8 cellular contexts compared by ENCODE assay signal in genomic region chr11:5123802-5124521, GRCh38. TPM values are rescaled to one million over a fixed set of nuclear protein-coding genes. Genes with fewer than 3 reads are reported as not detected.
A peak's percentile ranks its signal among the peaks of the same experiment; 100 is the strongest.
DNase-seq lines count a peak whose midpoint lies in the region; ATAC-seq and TF ChIP-seq lines count a peak whose summit lies in the region.

No MANE protein-coding gene starts in this region.

- POLR2A ChIA-PET in activated CD8-positive, alpha-beta T cell treated with anti-CD3 and anti-CD28 coated beads, Interleukin-2, amount 10 ng/mL, durations not matched to agents 7 days and 5 days (lab: Charles Lee): no interaction called here
- POLR2A ChIA-PET in naive thymus-derived CD8-positive, alpha-beta T cell (lab: Charles Lee): no interaction called here

- TF ChIP-seq POLR2A in esophagus muscularis mucosa (IDR thresholded peaks at IDR 0.05; ENCODE audit: low read depth): no peak
- no peak for TF ChIP-seq POLR2A in thyroid gland (IDR thresholded peaks at IDR 0.05)

- H3K36me3 Mint-ChIP-seq in CD4-positive, CD25-positive, alpha-beta regulatory T cell: no peaks in the 10 kb centered on the region
- no peaks in the 10 kb centered on the region for H3K36me3 Mint-ChIP-seq in activated CD8-positive, alpha-beta T cell treated with anti-CD3 and anti-CD28 coated beads, Interleukin-2, amount 10 ng/mL, durations not matched to agents 7 days and 5 days (ENCODE audit: low read depth)
- H3K36me3 Mint-ChIP-seq in naive thymus-derived CD8-positive, alpha-beta T cell: no peaks in the 10 kb centered on the region

- peaks cover 6% of the 10 kb centered on the region for H3K27me3 Mint-ChIP-seq in CD4-positive, CD25-positive, alpha-beta regulatory T cell
- H3K27me3 Mint-ChIP-seq in activated CD8-positive, alpha-beta T cell treated with anti-CD3 and anti-CD28 coated beads, Interleukin-2, amount 10 ng/mL, durations not matched to agents 7 days and 5 days (ENCODE audit: low read depth): peaks cover 8% of the 10 kb centered on the region
- peaks cover 9 to 29% (median 21%) of the 10 kb centered on the region in 5 donors for H3K27me3 Mint-ChIP-seq in naive thymus-derived CD8-positive, alpha-beta T cell

- H3K36me3 ChIP-seq in CD4-positive, CD25-positive, alpha-beta regulatory T cell (ENCODE audit: control insufficient read depth, insufficient read depth, low read length): no peaks in the 10 kb centered on the region
- H3K36me3 ChIP-seq in esophagus muscularis mucosa: no peaks in the 10 kb centered on the region
- no peaks in the 10 kb centered on the region for H3K36me3 ChIP-seq in thyroid gland

- intact Hi-C loops in esophagus muscularis mucosa (cut with DNase I) (loop anchor here (5.0 to 10.0 kb wide), 2 partner anchors 261 to 683 kb away; partner anchors contain the start of genes OR51M1 and OR52N2), thyroid gland (cut with DNase I) (loop anchor here (10.0 kb wide), 1 partner anchor 681 kb away; the partner anchor contains the start of gene OR52N2)

- WGBS in esophagus muscularis mucosa: 5% methylated on average over 4 of the region's 4 CpGs
- WGBS in thyroid gland, 2 donors: 2 to 3% methylated on average over 4 of the region's 4 CpGs

- no peaks in the 10 kb centered on the region for H3K9me3 ChIP-seq in CD4-positive, CD25-positive, alpha-beta regulatory T cell (ENCODE audit: control insufficient read depth in 2 of 2, low read length in 2 of 2)
- H3K9me3 ChIP-seq in esophagus muscularis mucosa (no peaks in the 10 kb centered on the region), thyroid gland (no peaks in the 10 kb centered on the region)

- TF ChIP-seq CTCF in esophagus muscularis mucosa (IDR thresholded peaks at IDR 0.05) (peak; percentile 54 to 84 (median 66)), thyroid gland (IDR thresholded peaks at IDR 0.05) (peak; percentile 39 to 76 (median 56))

- H3K4me1 Mint-ChIP-seq in CD4-positive, CD25-positive, alpha-beta regulatory T cell: no peaks in the 10 kb centered on the region
- no peaks in the 10 kb centered on the region for H3K4me1 Mint-ChIP-seq in activated CD8-positive, alpha-beta T cell treated with anti-CD3 and anti-CD28 coated beads, Interleukin-2, amount 10 ng/mL, durations not matched to agents 7 days and 5 days (ENCODE audit: low read depth)
- no peaks in the 10 kb centered on the region for H3K4me1 Mint-ChIP-seq in naive thymus-derived CD8-positive, alpha-beta T cell

- no peak for ATAC-seq in CD4-positive, CD25-positive, alpha-beta regulatory T cell (ENCODE audit: low read depth in 2 of 2)
- peak; percentile 86 for ATAC-seq in GM18907 (IDR thresholded peaks at IDR 0.05; ENCODE audit: unreplicated experiment)
- peak; percentile 93 for ATAC-seq in HG03159 (IDR thresholded peaks at IDR 0.05; ENCODE audit: unreplicated experiment)
- ATAC-seq in activated CD8-positive, alpha-beta T cell treated with anti-CD3 and anti-CD28 coated beads, Interleukin-2, amount 10 ng/mL, durations not matched to agents 7 days and 5 days: peak; percentile 49
- ATAC-seq in naive thymus-derived CD8-positive, alpha-beta T cell: peak; percentile 40 to 41

- CTCF ChIA-PET in activated CD8-positive, alpha-beta T cell treated with anti-CD3 and anti-CD28 coated beads, Interleukin-2, amount 10 ng/mL, durations not matched to agents 7 days and 5 days (lab: Charles Lee): interaction anchor here (1.0 to 1.5 kb wide), 4 partner anchors 8 to 165 kb away, joined by 3 to 4 read pairs (median 3); no protein-coding TSS in a partner anchor

- no peak overlapping the region for H3K27ac ChIP-seq in CD4-positive, CD25-positive, alpha-beta regulatory T cell (ENCODE audit: insufficient read depth, low read length, poor library complexity, severe bottlenecking)
- no peak overlapping the region for H3K27ac ChIP-seq in esophagus muscularis mucosa (replicated peaks in 1 of 4)
- no peak overlapping the region for H3K27ac ChIP-seq in thyroid gland

- H3K4me1 ChIP-seq in CD4-positive, CD25-positive, alpha-beta regulatory T cell (ENCODE audit: control insufficient read depth, insufficient read depth, low read length, poor library complexity, severe bottlenecking): no peaks in the 10 kb centered on the region
- H3K4me1 ChIP-seq in esophagus muscularis mucosa: peaks cover 0 to 4% (median 0%) of the 10 kb centered on the region in 4 donors
- no peaks in the 10 kb centered on the region for H3K4me1 ChIP-seq in thyroid gland

- no peak overlapping the region for H3K4me3 Mint-ChIP-seq in CD4-positive, CD25-positive, alpha-beta regulatory T cell
- H3K4me3 Mint-ChIP-seq in activated CD8-positive, alpha-beta T cell treated with anti-CD3 and anti-CD28 coated beads, Interleukin-2, amount 10 ng/mL, durations not matched to agents 7 days and 5 days: no peak overlapping the region
- no peak overlapping the region for H3K4me3 Mint-ChIP-seq in naive thymus-derived CD8-positive, alpha-beta T cell

- no peak overlapping the region for H3K27ac Mint-ChIP-seq in CD4-positive, CD25-positive, alpha-beta regulatory T cell
- no peak overlapping the region for H3K27ac Mint-ChIP-seq in activated CD8-positive, alpha-beta T cell treated with anti-CD3 and anti-CD28 coated beads, Interleukin-2, amount 10 ng/mL, durations not matched to agents 7 days and 5 days
- peak overlapping the region in 1 of 10 donors; percentile 67 for H3K27ac Mint-ChIP-seq in naive thymus-derived CD8-positive, alpha-beta T cell

- TF ChIP-seq EP300 in esophagus muscularis mucosa (IDR thresholded peaks at IDR 0.05): no peak

- H3K9me3 Mint-ChIP-seq in CD4-positive, CD25-positive, alpha-beta regulatory T cell: no peaks in the 10 kb centered on the region
- no peaks in the 10 kb centered on the region for H3K9me3 Mint-ChIP-seq in activated CD8-positive, alpha-beta T cell treated with anti-CD3 and anti-CD28 coated beads, Interleukin-2, amount 10 ng/mL, durations not matched to agents 7 days and 5 days (ENCODE audit: insufficient read depth)
- H3K9me3 Mint-ChIP-seq in naive thymus-derived CD8-positive, alpha-beta T cell: no peaks in the 10 kb centered on the region

- DNase-seq in CD4-positive, CD25-positive, alpha-beta regulatory T cell: peak in 2 of 3 donors; percentile 26 to 54
- DNase-seq in NCI-H524 (lab: John Stamatoyannopoulos, UW) (peak; percentile 63 to 75), esophagus muscularis mucosa (ENCODE audit: extremely low spot score) (no peak), thyroid gland (peak; percentile 51 to 67)
- DNase-seq in activated CD8-positive, alpha-beta T cell treated with anti-CD3 and anti-CD28 coated beads, Interleukin-2, amount 10 ng/mL, durations not matched to agents 7 days and 5 days: peak; percentile 64
- DNase-seq in naive thymus-derived CD8-positive, alpha-beta T cell: peak in 9 of 10 donors; percentile 17 to 63 (median 30)

- H3K4me3 ChIP-seq in CD4-positive, CD25-positive, alpha-beta regulatory T cell (ENCODE audit: low read depth, low read length): no peak overlapping the region
- H3K4me3 ChIP-seq in esophagus muscularis mucosa: no peak overlapping the region
- no peak overlapping the region for H3K4me3 ChIP-seq in thyroid gland (replicated peaks in 1 of 3)

- no peaks in the 10 kb centered on the region for H3K27me3 ChIP-seq in CD4-positive, CD25-positive, alpha-beta regulatory T cell (ENCODE audit: control insufficient read depth, insufficient read depth, low read length)
- H3K27me3 ChIP-seq in esophagus muscularis mucosa: no peaks in the 10 kb centered on the region
- H3K27me3 ChIP-seq in thyroid gland: no peaks in the 10 kb centered on the region

RNA-seq across cellular contexts. Expression of gene OR52A5, which starts 14.2 kb away (rescaled TPM):
- not detected for total RNA-seq in CD4-positive, CD25-positive, alpha-beta regulatory T cell
- polyA plus RNA-seq in CD4-positive, CD25-positive, alpha-beta regulatory T cell: not detected
- total RNA-seq in activated CD8-positive, alpha-beta T cell treated with anti-CD3 and anti-CD28 coated beads, Interleukin-2, amount 10 ng/mL, durations not matched to agents 7 days and 5 days: not detected
- total RNA-seq in esophagus muscularis mucosa: not detected
- total RNA-seq in naive thymus-derived CD8-positive, alpha-beta T cell: not detected
- not detected for polyA plus RNA-seq in naive thymus-derived CD8-positive, alpha-beta T cell
- total RNA-seq in thyroid gland: not detected

RNA-seq across cellular contexts. Expression of gene OR52A1, which starts 30.6 kb away (rescaled TPM):
- not detected for total RNA-seq in CD4-positive, CD25-positive, alpha-beta regulatory T cell
- polyA plus RNA-seq in CD4-positive, CD25-positive, alpha-beta regulatory T cell: not detected
- total RNA-seq in activated CD8-positive, alpha-beta T cell treated with anti-CD3 and anti-CD28 coated beads, Interleukin-2, amount 10 ng/mL, durations not matched to agents 7 days and 5 days: not detected
- total RNA-seq in esophagus muscularis mucosa: not detected
- total RNA-seq in naive thymus-derived CD8-positive, alpha-beta T cell: not detected
- not detected for polyA plus RNA-seq in naive thymus-derived CD8-positive, alpha-beta T cell
- not detected for total RNA-seq in thyroid gland

RNA-seq across cellular contexts. Expression of gene OR52E1, which starts 54.6 kb away (rescaled TPM):
- not detected for total RNA-seq in CD4-positive, CD25-positive, alpha-beta regulatory T cell
- not detected for polyA plus RNA-seq in CD4-positive, CD25-positive, alpha-beta regulatory T cell
- not detected for total RNA-seq in activated CD8-positive, alpha-beta T cell treated with anti-CD3 and anti-CD28 coated beads, Interleukin-2, amount 10 ng/mL, durations not matched to agents 7 days and 5 days
- not detected for total RNA-seq in esophagus muscularis mucosa
- total RNA-seq in naive thymus-derived CD8-positive, alpha-beta T cell: not detected
- polyA plus RNA-seq in naive thymus-derived CD8-positive, alpha-beta T cell: not detected
- total RNA-seq in thyroid gland: not detected

Comparison
In these comparisons a context has a peak if more than half of its experiments do, and no peak if none do; other contexts are left out.
1. ATAC-seq: peak in GM18907 (single experiment), HG03159 (single experiment), activated CD8-positive, alpha-beta T cell treated with anti-CD3 and anti-CD28 coated beads, Interleukin-2, amount 10 ng/mL, durations not matched to agents 7 days and 5 days (single experiment) and naive thymus-derived CD8-positive, alpha-beta T cell (2 of 2); none in CD4-positive, CD25-positive, alpha-beta regulatory T cell (0 of 2).